11 cellular contexts compared by ENCODE assay signal in the genomic region with DNA sequence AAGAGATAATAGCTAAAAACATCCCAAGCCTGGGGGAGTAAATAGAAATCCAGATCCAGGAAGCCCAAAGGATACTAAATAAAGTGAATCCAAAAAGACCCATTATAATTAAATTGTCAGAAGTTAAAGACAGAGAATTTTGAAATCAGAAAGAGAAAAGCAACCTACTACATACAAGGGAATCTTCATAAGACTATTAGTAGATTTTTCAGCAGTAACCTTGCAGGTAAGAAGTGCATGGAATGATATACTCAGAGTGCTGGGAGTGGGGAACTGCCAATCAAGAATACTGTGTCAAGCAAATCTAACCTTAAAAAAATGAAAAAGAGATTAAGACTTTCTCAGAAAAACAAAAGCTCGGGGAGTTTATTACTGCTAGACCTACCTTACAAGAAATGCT. TPM values are rescaled to one million over a fixed set of nuclear protein-coding genes. Genes with fewer than 3 reads are reported as not detected.
"Had no signal": no experiment of that assay in that cellular context is flagged by ENCODE, and none has a peak within 500 bp of the region (broad histone marks: within the 10 kb centered on the region; RNA-seq: fewer than 3 reads in every experiment).

No MANE protein-coding gene starts in this region.

- H3K27ac Mint-ChIP-seq: GM23338, H9, IgD-negative memory B cell had no signal

- H3K4me3 ChIP-seq: GM23338 had no signal

- H3K4me1 Mint-ChIP-seq: GM23338, H9, IgD-negative memory B cell had no signal

- H2AFZ ChIP-seq: GM23338 had no signal

- H3K4me2 ChIP-seq: GM23338 had no signal

- ATAC-seq: GM23338, HepG2 had no signal

- DNase-seq: H9, HCEC 1CT, Kasumi-1, KG1 had no signal

- FAIRE-seq: H1, H54, HepG2, HTR-8/SVneo had no signal

- H3K27me3 Mint-ChIP-seq: IgD-negative memory B cell had no signal

- H3K4me3 Mint-ChIP-seq: GM23338, H9, IgD-negative memory B cell had no signal

RNA-seq across cellular contexts. Expression of a gene that starts 13.2 kb away (rescaled TPM):
- total RNA-seq: GM23338, H1, H9, HepG2, HT-29 had no signal
- polyA plus RNA-seq: GM23338, H1, HepG2 had no signal

RNA-seq across cellular contexts. Expression of a gene that starts 17.7 kb away (rescaled TPM):
- total RNA-seq: GM23338, H1, H9, HT-29 had no signal
- polyA plus RNA-seq: GM23338, H1 had no signal

RNA-seq across cellular contexts. Expression of a gene that starts 34.0 kb away (rescaled TPM):
- total RNA-seq: GM23338, H1, H9, HepG2, HT-29 had no signal
- polyA plus RNA-seq: GM23338, H1, HepG2 had no signal
